16 cellular contexts compared by ENCODE assay signal in genomic region chr22:28771195-28771791, GRCh38. TPM values are rescaled to one million over a fixed set of nuclear protein-coding genes. Genes with fewer than 3 reads are reported as not detected.
DNase-seq lines count a peak whose midpoint lies in the region; ATAC-seq and TF ChIP-seq lines count a peak whose summit lies in the region.
"Had no signal": no experiment of that assay in that cellular context is flagged by ENCODE, and none has a peak within 500 bp of the region (broad histone marks: within the 10 kb centered on the region; RNA-seq: fewer than 3 reads in every experiment).

No MANE protein-coding gene starts in this region.

- intact Hi-C loops in IMR-90 (cut with micrococcal nuclease), result loop anchor here (5.0 kb wide), 3 partner anchors 59 to 164 kb away; partner anchors contain the start of gene TTC28

- H3K36me3 Mint-ChIP-seq in endothelial cell (ENCODE audit: low read depth, unreplicated experiment), result peaks cover 6% of the 10 kb centered on the region

- H3K4me1 ChIP-seq in IMR-90 (ENCODE audit: control insufficient read depth, insufficient read depth, low read length) (no peaks in the 10 kb centered on the region), trophoblast cell (ENCODE audit: control insufficient read depth in 1 of 2, insufficient read depth in 2 of 2, low read length in 2 of 2) (no peaks in the 10 kb centered on the region)

- H3K27me3 Mint-ChIP-seq in endothelial cell (ENCODE audit: unreplicated experiment), result peaks cover 1% of the 10 kb centered on the region
- H3K27me3 Mint-ChIP-seq in stimulated activated naive CD8-positive, alpha-beta T cell treated with anti-CD3 and anti-CD28 coated beads, Interleukin-15, amount 100 ng/mL, for 72 hours, result no peaks in the 10 kb centered on the region
- H3K27me3 Mint-ChIP-seq: activated CD8-positive, alpha-beta T cell treated with anti-CD3 and anti-CD28 coated beads for 36 hours; activated T-helper 17 cell treated with anti-CD3 and anti-CD28 coated beads, Interleukin-2, amount 50 U/mL, for 72 hours; stimulated activated memory B cell treated with anti-CD40 and anti-IgM and Interleukin-4, amounts not matched to agents 10 μg/mL and 1 μg/mL and 100 μg/mL, for 72 hours had no signal

- H3K79me2 ChIP-seq in trophoblast cell (ENCODE audit: control insufficient read depth, insufficient read depth, low read length, poor library complexity), result peaks cover 6% of the 10 kb centered on the region

- peaks cover 10 to 22% of the 10 kb centered on the region in 2 experiments for H3K79me1 ChIP-seq in IMR-90 (ENCODE audit: low read depth in 1 of 2, low read length in 2 of 2)
- peaks cover 6% of the 10 kb centered on the region for H3K79me1 ChIP-seq in trophoblast cell (ENCODE audit: low read length)

- peaks cover 3% of the 10 kb centered on the region; the same call in 1 of the 2 replicates for H3K9me1 ChIP-seq in IMR-90 (ENCODE audit: insufficient read depth, low read length)

- DNase-seq in IMR-90 (no peak), NCI-H345 treated with DMSO at 0.1 percent for 48 hours (lab: John Stamatoyannopoulos, UW; ENCODE audit: unreplicated experiment) (peak; percentile 18), endothelial cell (ENCODE audit: low spot score) (no peak), trophoblast cell (no peak), GF-D8 (lab: John Stamatoyannopoulos, UW) (no peak)
- no peak for DNase-seq in activated CD4-positive, CD25-positive, alpha-beta regulatory T cell treated with anti-CD3 and anti-CD28 coated beads, Interleukin-2, amount 50 U/mL, for 72 hours
- DNase-seq in stimulated activated naive CD8-positive, alpha-beta T cell treated with anti-CD3 and anti-CD28 coated beads, Interleukin-15, amount 100 ng/mL, for 72 hours, result no peak
- DNase-seq: activated CD8-positive, alpha-beta T cell treated with anti-CD3 and anti-CD28 coated beads for 36 hours; NCI-H146; nucleus accumbens; SK-N-SH had no signal

- H2BK20ac ChIP-seq in IMR-90 (ENCODE audit: low read depth, low read length), result no peak overlapping the region

- H3K9ac ChIP-seq in IMR-90 (ENCODE audit: low read depth, low read length) (no peak overlapping the region), trophoblast cell (ENCODE audit: low read length) (no peak overlapping the region)
- H3K9ac ChIP-seq: SK-N-SH had no signal

- no peaks in the 10 kb centered on the region for H3K9me3 Mint-ChIP-seq in endothelial cell (ENCODE audit: unreplicated experiment)
- H3K9me3 Mint-ChIP-seq in stimulated activated naive CD8-positive, alpha-beta T cell treated with anti-CD3 and anti-CD28 coated beads, Interleukin-15, amount 100 ng/mL, for 72 hours, result no peaks in the 10 kb centered on the region
- H3K9me3 Mint-ChIP-seq: activated CD8-positive, alpha-beta T cell treated with anti-CD3 and anti-CD28 coated beads for 36 hours; activated T-helper 17 cell treated with anti-CD3 and anti-CD28 coated beads, Interleukin-2, amount 50 U/mL, for 72 hours; stimulated activated memory B cell treated with anti-CD40 and anti-IgM and Interleukin-4, amounts not matched to agents 10 μg/mL and 1 μg/mL and 100 μg/mL, for 72 hours had no signal

- H3K27ac ChIP-seq in IMR-90 (ENCODE audit: insufficient read depth, low read length) (no peak overlapping the region), trophoblast cell (ENCODE audit: low read depth, low read length) (no peak overlapping the region)

- POLR2A ChIA-PET in IMR-90 (lab: Charles Lee; ENCODE audit: unreplicated experiment), result no interaction called here

- H3K18ac ChIP-seq in IMR-90 (ENCODE audit: low read depth, low read length) (no peak overlapping the region), trophoblast cell (ENCODE audit: low read length) (no peak overlapping the region)

- BruUV-seq in IMR-90 (replicated peaks; lab: Mats Ljungman, UMichigan), result no TSS peak

- no peak overlapping the region for H4K5ac ChIP-seq in IMR-90 (ENCODE audit: low read depth, low read length)

- dilution Hi-C loops in IMR-90 (cut with HindIII; ENCODE audit: low sequenced_read_pairs, unreplicated experiment), result no loop called here

- no peak overlapping the region for H4K91ac ChIP-seq in IMR-90 (ENCODE audit: insufficient read depth, low read depth, low read length)
- no peak overlapping the region for H4K91ac ChIP-seq in trophoblast cell (ENCODE audit: low read depth, low read length)

- H2BK15ac ChIP-seq in IMR-90 (ENCODE audit: low read depth, low read length), result no peak overlapping the region

- 88% methylated on average over 1 of the region's 5 CpGs; no CpG with 5 or more reads in 1 of the 2 experiments for WGBS in IMR-90 (ENCODE audit: extremely low coverage in 2 of 2, insufficient read length in 1 of 2), 2 experiments
- no CpG with 5 or more reads among the region's 5 CpGs for WGBS in trophoblast cell (ENCODE audit: extremely low coverage, insufficient coverage, insufficient read length)

- H2BK5ac ChIP-seq in IMR-90 (ENCODE audit: low read depth, low read length, poor library complexity, severe bottlenecking), result no peak overlapping the region
- no peak overlapping the region for H2BK5ac ChIP-seq in trophoblast cell (ENCODE audit: low read depth, low read length, poor library complexity)

- no peaks in the 10 kb centered on the region; the same call in 1 of the 2 replicates for H3K27me3 ChIP-seq in IMR-90 (ENCODE audit: control insufficient read depth, insufficient read depth, low read length)
- no peaks in the 10 kb centered on the region for H3K27me3 ChIP-seq in trophoblast cell (ENCODE audit: insufficient read depth, low read length)
- H3K27me3 ChIP-seq: adrenal gland had no signal

- no peak overlapping the region for H3K27ac Mint-ChIP-seq in endothelial cell (ENCODE audit: unreplicated experiment)
- H3K27ac Mint-ChIP-seq in stimulated activated naive CD8-positive, alpha-beta T cell treated with anti-CD3 and anti-CD28 coated beads, Interleukin-15, amount 100 ng/mL, for 72 hours, result no peak overlapping the region

- H3K14ac ChIP-seq in IMR-90 (replicated peaks; ENCODE audit: low read depth, low read length), result no peak overlapping the region
- H3K14ac ChIP-seq in trophoblast cell (ENCODE audit: low read length), result no peak overlapping the region

- TF ChIP-seq POLR2A in IMR-90 (IDR thresholded peaks at IDR 0.05; ENCODE audit: low read depth, low read length), result no peak

- H3K36me3 ChIP-seq in IMR-90 (ENCODE audit: control insufficient read depth, insufficient read depth, low read length) (peaks cover 8% of the 10 kb centered on the region), trophoblast cell (ENCODE audit: control insufficient read depth in 1 of 2, insufficient read depth in 2 of 2, low read length in 2 of 2) (peaks cover 9 to 12% of the 10 kb centered on the region in 2 experiments)

- peak overlapping the region; percentile 26 for H3K4me3 Mint-ChIP-seq in endothelial cell (ENCODE audit: unreplicated experiment)
- H3K4me3 Mint-ChIP-seq in stimulated activated naive CD8-positive, alpha-beta T cell treated with anti-CD3 and anti-CD28 coated beads, Interleukin-15, amount 100 ng/mL, for 72 hours, result no peak overlapping the region
- H3K4me3 Mint-ChIP-seq: activated CD8-positive, alpha-beta T cell treated with anti-CD3 and anti-CD28 coated beads for 36 hours; stimulated activated memory B cell treated with anti-CD40 and anti-IgM and Interleukin-4, amounts not matched to agents 10 μg/mL and 1 μg/mL and 100 μg/mL, for 72 hours had no signal

- H2AFZ ChIP-seq in IMR-90 (replicated peaks; ENCODE audit: low read length, poor library complexity) (peak overlapping the region; percentile 29), trophoblast cell (ENCODE audit: insufficient read depth, low read length, poor library complexity) (no peak overlapping the region)

- H2AK5ac ChIP-seq in IMR-90 (ENCODE audit: low read depth, low read length) (0 out of 2 replicates have a peak overlapping the region, but pooled peaks have one; percentile 16), trophoblast cell (ENCODE audit: low read length) (peak overlapping the region; percentile 59)

- TF ChIP-seq RAD21 in IMR-90 (IDR thresholded peaks at IDR 0.05; ENCODE audit: low read length), result no peak

- ATAC-seq in IMR-90 (ENCODE audit: low read depth) (no peak), GM18517 (IDR thresholded peaks at IDR 0.05; ENCODE audit: unreplicated experiment) (no peak)
- ATAC-seq in stimulated activated naive CD8-positive, alpha-beta T cell treated with anti-CD3 and anti-CD28 coated beads, Interleukin-15, amount 100 ng/mL, for 72 hours, result no peak
- ATAC-seq: activated CD8-positive, alpha-beta T cell treated with anti-CD3 and anti-CD28 coated beads for 36 hours; activated T-helper 17 cell treated with anti-CD3 and anti-CD28 coated beads, Interleukin-2, amount 50 U/mL, for 72 hours; HCT116; stimulated activated memory B cell treated with anti-CD40 and anti-IgM and Interleukin-4, amounts not matched to agents 10 μg/mL and 1 μg/mL and 100 μg/mL, for 72 hours had no signal

- no peak overlapping the region for H3K56ac ChIP-seq in IMR-90 (ENCODE audit: extremely low read depth, insufficient read depth, low read length)

- CTCF ChIA-PET in IMR-90 (lab: Yijun Ruan, JAX), result no interaction called here

- H3K4me2 ChIP-seq in IMR-90 (ENCODE audit: low read depth, low read length) (no peak overlapping the region), trophoblast cell (ENCODE audit: low read length) (no peak overlapping the region)
- H3K4me2 ChIP-seq: SK-N-SH had no signal

- H4K20me1 ChIP-seq in IMR-90 (ENCODE audit: insufficient read depth, low read length), result peaks cover 17% of the 10 kb centered on the region

- H2AK9ac ChIP-seq in IMR-90 (replicated peaks; ENCODE audit: low read depth, low read length, poor library complexity), result no peak overlapping the region

- peaks cover 2% of the 10 kb centered on the region; the same call in 1 of the 2 replicates for H3K9me3 ChIP-seq in IMR-90 (ENCODE audit: control insufficient read depth, insufficient read depth, low read length)
- no peaks in the 10 kb centered on the region for H3K9me3 ChIP-seq in trophoblast cell (ENCODE audit: insufficient read depth, low read depth, low read length)
- H3K9me3 ChIP-seq: adrenal gland, SK-N-SH had no signal

- in situ Hi-C loops in IMR-90 (cut with MboI; ENCODE audit: low sequenced_read_pairs), result no loop called here

- H4K8ac ChIP-seq in IMR-90 (ENCODE audit: low read depth in 2 of 2, low read length in 2 of 2) (no peak overlapping the region), trophoblast cell (ENCODE audit: low read depth, low read length) (no peak overlapping the region)

- H3K4ac ChIP-seq in IMR-90 (ENCODE audit: low read depth, low read length) (no peak overlapping the region; the same call in 1 of the 2 replicates), trophoblast cell (ENCODE audit: low read depth, low read length) (no peak overlapping the region)

- H3K23ac ChIP-seq in IMR-90 (ENCODE audit: low read depth, low read length) (no peak overlapping the region), trophoblast cell (ENCODE audit: low read length) (no peak overlapping the region)

- peaks cover 5% of the 10 kb centered on the region for H3K4me1 Mint-ChIP-seq in endothelial cell (ENCODE audit: unreplicated experiment)
- H3K4me1 Mint-ChIP-seq in stimulated activated naive CD8-positive, alpha-beta T cell treated with anti-CD3 and anti-CD28 coated beads, Interleukin-15, amount 100 ng/mL, for 72 hours, result peaks cover 28% of the 10 kb centered on the region

- H2BK120ac ChIP-seq in IMR-90 (ENCODE audit: low read depth, low read length) (no peak overlapping the region), trophoblast cell (ENCODE audit: insufficient read depth, low read length, poor library complexity) (no peak overlapping the region)

- peak overlapping the region; percentile 6 for H2BK12ac ChIP-seq in trophoblast cell (ENCODE audit: low read length)

- H3K4me3 ChIP-seq in IMR-90 (ENCODE audit: insufficient read depth, low read depth, low read length) (no peak overlapping the region), trophoblast cell (ENCODE audit: low read depth, low read length) (no peak overlapping the region)

- no peak overlapping the region for H4K12ac ChIP-seq in trophoblast cell (ENCODE audit: low read depth, low read length)

- TF ChIP-seq CTCF in IMR-90 (conservative IDR thresholded peaks at IDR 0.05; ENCODE audit: low read depth, low read length) (no peak), endothelial cell (IDR thresholded peaks at IDR 0.05; ENCODE audit: unreplicated experiment) (no peak)

RNA-seq across cellular contexts. Expression of gene CCDC117, which starts 1.2 kb away (rescaled TPM):
- 7.0 and 15.6 TPM in 2 replicates for total RNA-seq in IMR-90 (2012; rRNA removed)
- 4.2 and 5.9 TPM in 2 replicates for polyA plus RNA-seq in IMR-90 (2012; rRNA removed)
- 1.4 and 1.7 TPM in 2 replicates for polyA plus RNA-seq in IMR-90 (2012; cell fraction: cytosol; rRNA removed)
- polyA plus RNA-seq in IMR-90 (2012; cell fraction: nucleus; rRNA removed; ENCODE audit: low replicate concordance), result 0.91 and 3.1 TPM in 2 replicates
- total RNA-seq in endothelial cell (ENCODE audit: unreplicated experiment), result 21.9 TPM
- 23.3 and 24.3 TPM in 2 replicates for polyA plus RNA-seq in trophoblast cell (2013)

RNA-seq across cellular contexts. Expression of gene XBP1, which starts 29.1 kb away (rescaled TPM):
- 195 and 223 TPM in 2 replicates for total RNA-seq in IMR-90 (2012; rRNA removed)
- 93.8 and 95.0 TPM in 2 replicates for polyA plus RNA-seq in IMR-90 (2012; rRNA removed)
- polyA plus RNA-seq in IMR-90 (2012; cell fraction: cytosol; rRNA removed), result 62.2 and 70.7 TPM in 2 replicates
- 58.3 and 110 TPM in 2 replicates for polyA plus RNA-seq in IMR-90 (2012; cell fraction: nucleus; rRNA removed; ENCODE audit: low replicate concordance)
- 71.3 TPM for total RNA-seq in endothelial cell (ENCODE audit: unreplicated experiment)
- 333 and 362 TPM in 2 replicates for polyA plus RNA-seq in trophoblast cell (2013)

RNA-seq across cellular contexts. Expression of gene HSCB, which starts 29.5 kb away (rescaled TPM):
- total RNA-seq in IMR-90 (2012; rRNA removed) (5.4 and 9.4 TPM in 2 replicates), endothelial cell (ENCODE audit: unreplicated experiment) (16.6 TPM)
- polyA plus RNA-seq in IMR-90 (2012; rRNA removed), result 13.2 and 13.4 TPM in 2 replicates
- polyA plus RNA-seq in IMR-90 (2012; cell fraction: cytosol; rRNA removed), result 13.5 and 15.5 TPM in 2 replicates
- polyA plus RNA-seq in IMR-90 (2012; cell fraction: nucleus; rRNA removed; ENCODE audit: low replicate concordance), result 2.7 and 3.8 TPM in 2 replicates
- polyA plus RNA-seq in trophoblast cell (2013), result 10.5 and 11.7 TPM in 2 replicates

RNA-seq across cellular contexts. Expression of gene CHEK2, which starts 29.7 kb away (rescaled TPM):
- total RNA-seq in IMR-90 (2012; rRNA removed) (9.9 and 11.4 TPM in 2 replicates), endothelial cell (ENCODE audit: unreplicated experiment) (11.2 TPM)
- polyA plus RNA-seq in IMR-90 (2012; rRNA removed), result 11.6 and 16.1 TPM in 2 replicates
- 5.3 and 7.8 TPM in 2 replicates for polyA plus RNA-seq in IMR-90 (2012; cell fraction: cytosol; rRNA removed)
- 12.6 and 34.5 TPM in 2 replicates for polyA plus RNA-seq in IMR-90 (2012; cell fraction: nucleus; rRNA removed; ENCODE audit: low replicate concordance)
- 15.9 and 16.0 TPM in 2 replicates for polyA plus RNA-seq in trophoblast cell (2013)
